Comparison of ENCODE assay signal across 16 cellular contexts in the genomic region with DNA sequence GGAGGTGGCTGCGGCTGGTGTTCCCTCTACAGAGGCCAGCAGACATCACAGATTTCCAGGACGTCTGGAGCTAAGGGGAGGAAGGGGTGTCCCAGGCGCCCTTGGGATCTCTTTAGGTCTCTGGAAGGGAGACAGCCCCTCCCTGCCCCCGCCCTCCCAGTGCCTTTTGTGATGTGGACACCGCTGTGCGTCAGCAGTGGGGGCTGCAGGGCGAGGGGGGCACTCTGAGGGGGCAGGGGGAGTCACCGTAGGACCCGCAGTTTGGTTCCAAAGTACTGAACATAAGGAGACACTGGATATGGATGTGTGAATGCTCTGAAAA.
"Had no signal": no experiment of that assay in that cellular context is flagged by ENCODE, and none has a peak within 500 bp of the region (broad histone marks: within the 10 kb centered on the region; RNA-seq: fewer than 3 reads in every experiment).

No MANE protein-coding gene starts in this region.

- H3K9me3 ChIP-seq: adrenal gland, SK-N-SH had no signal

- H3K27ac Mint-ChIP-seq: activated B cell treated with CpG ODN at 0.5 μM for 24 hours; activated CD4-positive, alpha-beta T cell treated with anti-CD3 and anti-CD28 coated beads, Interleukin-2, amount 10 ng/mL, durations not matched to agents 7 days and 5 days; activated naive CD4-positive, alpha-beta T cell treated with anti-CD3 and anti-CD28 coated beads, Interleukin-2, amount 10 ng/mL, durations not matched to agents 7 days and 5 days; activated T-helper 2 cell treated with anti-CD3 and anti-CD28 coated beads, Interferon-gamma antibody, Interleukin-2, Interleukin-4, amounts not matched to agents 10 μg/mL and 5 μg/mL and 100 μg/mL, durations not matched to agents 14 hours and 24 hours and 36 hours; memory B cell; stimulated activated naive B cell treated with anti-CD40 and anti-IgM and Interleukin-4, amounts not matched to agents 10 μg/mL and 1 μg/mL and 100 μg/mL, for 72 hours had no signal

- DNase-seq: activated B cell treated with CpG ODN at 0.5 μM for 24 hours; activated CD4-positive, alpha-beta T cell treated with anti-CD3 and anti-CD28 coated beads, Interleukin-2, amount 10 ng/mL, durations not matched to agents 7 days and 5 days; dermis blood vessel endothelial cell; left cardiac atrium; SK-N-SH; stimulated activated CD4-positive, alpha-beta T cell treated with anti-CD3 and anti-CD28 coated beads, Interleukin-2, amount 100 ng/mL, for 24 hours; stimulated activated naive B cell treated with anti-CD40 and anti-IgM and Interleukin-4, amounts not matched to agents 10 μg/mL and 1 μg/mL and 100 μg/mL, for 72 hours; substantia nigra; trophoblast cell had no signal

- H3K27me3 ChIP-seq: adrenal gland had no signal

- H3K36me3 ChIP-seq: adrenal gland had no signal

- ATAC-seq: esophagus mucosa; left cardiac atrium; right cardiac atrium; stimulated activated naive B cell treated with anti-CD40 and anti-IgM and Interleukin-4, amounts not matched to agents 10 μg/mL and 1 μg/mL and 100 μg/mL, for 72 hours had no signal

- H3K36me3 Mint-ChIP-seq: activated naive CD4-positive, alpha-beta T cell treated with anti-CD3 and anti-CD28 coated beads, Interleukin-2, amount 10 ng/mL, durations not matched to agents 7 days and 5 days; memory B cell; stimulated activated naive B cell treated with anti-CD40 and anti-IgM and Interleukin-4, amounts not matched to agents 10 μg/mL and 1 μg/mL and 100 μg/mL, for 72 hours had no signal

- H3K27me3 Mint-ChIP-seq: activated B cell treated with CpG ODN at 0.5 μM for 24 hours had no signal

- H3K4me3 Mint-ChIP-seq: activated B cell treated with CpG ODN at 0.5 μM for 24 hours; activated CD4-positive, alpha-beta T cell treated with anti-CD3 and anti-CD28 coated beads, Interleukin-2, amount 10 ng/mL, durations not matched to agents 7 days and 5 days; activated naive CD4-positive, alpha-beta T cell treated with anti-CD3 and anti-CD28 coated beads, Interleukin-2, amount 10 ng/mL, durations not matched to agents 7 days and 5 days; memory B cell; neural crest cell; stimulated activated naive B cell treated with anti-CD40 and anti-IgM and Interleukin-4, amounts not matched to agents 10 μg/mL and 1 μg/mL and 100 μg/mL, for 72 hours had no signal

- H3K4me3 ChIP-seq: adrenal gland had no signal

- H3K27ac ChIP-seq: adrenal gland had no signal
